Comparison of ENCODE assay signal across 8 cellular contexts in the genomic region with DNA sequence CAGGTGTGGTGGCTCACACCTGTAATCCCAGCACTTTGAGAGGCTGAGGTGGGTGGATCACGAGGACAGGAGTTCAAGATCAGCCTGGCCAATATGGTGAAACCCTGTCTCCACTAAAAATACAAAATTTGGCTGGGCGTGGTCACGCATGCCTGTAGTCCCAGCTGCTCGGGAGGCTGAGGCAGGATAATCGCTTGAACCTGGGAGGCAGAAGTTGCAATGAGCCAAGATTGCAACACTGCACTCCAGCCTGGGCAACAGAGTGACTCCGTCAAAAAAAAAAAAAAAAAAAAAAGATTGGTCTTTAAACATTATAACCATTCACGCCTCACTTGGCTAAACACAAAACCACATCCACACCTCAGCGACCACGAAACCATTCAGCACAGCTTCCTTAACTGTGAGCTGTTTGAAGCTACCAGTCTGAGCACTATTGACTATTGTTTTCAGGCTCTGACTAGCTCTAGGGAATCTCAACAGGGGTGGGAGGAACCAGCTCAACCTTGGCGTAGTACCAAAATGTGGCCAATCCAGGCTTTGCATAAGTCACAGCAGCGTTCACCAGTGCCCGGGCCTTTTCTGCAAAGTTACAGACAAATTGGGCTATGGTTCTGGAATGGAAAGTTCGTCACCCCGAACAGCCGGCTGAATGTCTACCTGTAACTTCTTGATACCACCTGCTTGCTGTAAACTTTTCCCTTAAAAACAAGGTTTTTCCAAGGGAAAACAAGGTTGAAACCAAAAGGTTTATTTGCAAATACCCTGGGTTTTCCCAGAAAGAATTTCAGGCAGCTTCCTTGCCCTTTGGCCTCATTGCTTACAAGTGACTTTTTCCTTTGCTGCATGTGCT.
A peak's percentile ranks its signal among the peaks of the same experiment; 100 is the strongest.
DNase-seq lines count a peak whose midpoint lies in the region; ATAC-seq lines count a peak whose summit lies in the region.

No MANE protein-coding gene starts in this region.

- H2BK120ac ChIP-seq in neuronal stem cell (ENCODE audit: low read depth, low read length), result no peak overlapping the region

- H3K4me1 ChIP-seq in HUES48 (ENCODE audit: control insufficient read depth, insufficient read depth, low read length) (peaks cover 51% of the 10 kb centered on the region), neuronal stem cell (ENCODE audit: control insufficient read depth in 2 of 2, insufficient read depth in 1 of 2, low read depth in 1 of 2, low read length in 2 of 2) (peaks cover 0 to 9% of the 10 kb centered on the region in 2 donors)

- H3K9ac ChIP-seq in HUES48 (ENCODE audit: low read depth, low read length) (no peak overlapping the region), neuronal stem cell (ENCODE audit: low read depth, low read length, poor library complexity) (no peak overlapping the region)

- H3K14ac ChIP-seq in neuronal stem cell (ENCODE audit: low read length), result no peak overlapping the region

- no peak overlapping the region for H2BK15ac ChIP-seq in neuronal stem cell (ENCODE audit: low read length)

- H3K4me3 ChIP-seq in HUES48 (ENCODE audit: low read depth, low read length) (no peak overlapping the region), neuronal stem cell (ENCODE audit: low read length in 2 of 2) (no peak overlapping the region)

- no peak overlapping the region for H2BK5ac ChIP-seq in neuronal stem cell (ENCODE audit: low read length)

- ATAC-seq in GM21825 (IDR thresholded peaks at IDR 0.05; ENCODE audit: unreplicated experiment) (peak; percentile 96), sciatic nerve (peak; percentile 90)

- H3K27ac ChIP-seq in HUES48 (ENCODE audit: low read depth, low read length) (peak overlapping the region; percentile 63), neuronal stem cell (replicated peaks; ENCODE audit: low read length) (no peak overlapping the region)

- no peak overlapping the region for H4K91ac ChIP-seq in neuronal stem cell (ENCODE audit: low read depth, low read length, poor library complexity)

- H3K9me3 ChIP-seq in HUES48 (ENCODE audit: control insufficient read depth, insufficient read depth, low read length) (no peaks in the 10 kb centered on the region), neuronal stem cell (replicated peaks in 1 of 2; ENCODE audit: control insufficient read depth in 2 of 2, insufficient read depth in 1 of 2, low read depth in 1 of 2, low read length in 2 of 2) (no peaks in the 10 kb centered on the region)

- no peak overlapping the region for H2AK5ac ChIP-seq in neuronal stem cell (ENCODE audit: low read depth, low read length)

- peak; percentile 1 for DNase-seq in NCI-H510A treated with DMSO at 0.1 percent for 48 hours (lab: John Stamatoyannopoulos, UW)
- DNase-seq in NCI-H510A (lab: John Stamatoyannopoulos, UW), result no peak
- DNase-seq in SK-MEL-5 (ENCODE audit: low read depth, low spot score), result peak; percentile 94
- peak; percentile 89 for DNase-seq in foreskin melanocyte
- peak; percentile 82 for DNase-seq in sciatic nerve (ENCODE audit: low spot score)
- DNase-seq in neuronal stem cell (ENCODE audit: low spot score), result no peak

- H2BK12ac ChIP-seq in neuronal stem cell (ENCODE audit: low read length), result no peak overlapping the region

- H4K8ac ChIP-seq in neuronal stem cell (ENCODE audit: low read depth, low read length), result no peak overlapping the region

- H3K4me2 ChIP-seq in neuronal stem cell (ENCODE audit: insufficient read depth, low read length, poor library complexity, severe bottlenecking), result no peak overlapping the region

- no peaks in the 10 kb centered on the region for H3K36me3 ChIP-seq in HUES48 (ENCODE audit: control insufficient read depth, insufficient read depth, low read length)
- no peaks in the 10 kb centered on the region for H3K36me3 ChIP-seq in neuronal stem cell (replicated peaks in 1 of 2; ENCODE audit: control insufficient read depth in 2 of 2, insufficient read depth in 2 of 2, low read length in 2 of 2)

- in situ Hi-C loops in SK-MEL-5 (cut with HindIII; ENCODE audit: low pct_unique_long_range_greater_than_20kb, low sequenced_read_pairs), result no loop called here

- H3K4ac ChIP-seq in neuronal stem cell (ENCODE audit: low read length), result no peak overlapping the region

- no peak overlapping the region for H3K23ac ChIP-seq in neuronal stem cell (ENCODE audit: low read depth, low read length, poor library complexity)

- H3K27me3 ChIP-seq in HUES48 (ENCODE audit: control insufficient read depth, insufficient read depth, low read length) (no peaks in the 10 kb centered on the region), neuronal stem cell (ENCODE audit: control insufficient read depth in 3 of 3, insufficient read depth in 3 of 3, low read depth in 1 of 3, low read length in 3 of 3) (no peaks in the 10 kb centered on the region)

- no peak overlapping the region for H2AFZ ChIP-seq in neuronal stem cell (ENCODE audit: low read length)

- no CpG with 5 or more reads among the region's 15 CpGs for WGBS in neuronal stem cell (ENCODE audit: extremely low coverage in 2 of 2, insufficient read length in 2 of 2, insufficient replicate concordance in 1 of 2), 2 donors

- H3K79me1 ChIP-seq in neuronal stem cell (ENCODE audit: low read depth, low read length), result no peaks in the 10 kb centered on the region

- intact Hi-C loops in sciatic nerve (cut with DNase I), result no loop called here

- no peak overlapping the region for H3K18ac ChIP-seq in neuronal stem cell (ENCODE audit: low read length)

Comparison
In these comparisons a context has a peak if more than half of its experiments do, and no peak if none do; other contexts are left out.
1. DNase-seq: peak in NCI-H510A treated with DMSO at 0.1 percent for 48 hours (single experiment), SK-MEL-5 (single experiment), foreskin melanocyte (single experiment) and sciatic nerve (single experiment); none in NCI-H510A (single experiment) and neuronal stem cell (single experiment).